10 cellular contexts compared by ENCODE assay signal in the genomic region with DNA sequence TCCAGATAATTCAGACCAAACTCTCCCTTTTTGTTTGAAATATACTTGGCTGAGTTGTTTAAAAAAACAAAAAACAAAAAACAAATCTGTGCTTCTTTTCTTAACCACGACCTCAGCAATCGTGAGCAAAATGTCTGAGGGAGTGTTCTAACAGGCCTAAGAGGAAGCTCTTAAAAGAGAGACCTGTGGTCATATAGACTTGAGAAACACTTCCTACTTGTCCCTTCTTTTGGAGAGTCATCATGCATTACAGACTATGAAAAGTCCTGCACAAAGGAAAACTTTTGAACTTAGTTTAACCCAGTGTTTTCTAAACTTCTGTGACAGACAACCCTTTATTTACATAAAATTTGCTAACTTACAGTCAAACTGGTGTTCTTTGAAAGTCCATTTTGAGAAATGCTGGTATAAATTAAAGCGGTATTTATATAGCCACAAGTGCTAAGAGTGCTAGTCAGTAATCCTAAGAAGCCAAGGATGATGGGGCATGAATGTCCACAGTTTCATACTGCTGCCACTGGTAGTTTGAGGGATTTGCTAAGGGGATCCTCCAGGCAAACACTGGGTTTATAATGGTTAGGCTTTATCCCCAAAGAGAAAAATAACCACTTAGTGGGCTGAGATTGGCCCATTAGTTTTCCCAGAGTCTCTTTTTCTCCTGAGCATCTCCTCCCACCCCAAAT.
DNase-seq lines count a peak whose midpoint lies in the region; ATAC-seq and TF ChIP-seq lines count a peak whose summit lies in the region.
"Had no signal": no experiment of that assay in that cellular context is flagged by ENCODE, and none has a peak within 500 bp of the region (broad histone marks: within the 10 kb centered on the region; RNA-seq: fewer than 3 reads in every experiment).

No MANE protein-coding gene starts in this region.

- CTCF ChIA-PET in mammary epithelial cell (lab: Charles Lee; ENCODE audit: low non-redundant PET): interaction anchor here (1.0 kb wide), 1 partner anchor 347 kb away, joined by 3 read pairs; no protein-coding TSS in a partner anchor

- TF ChIP-seq CTCF in mammary epithelial cell (conservative IDR thresholded peaks at IDR 0.05 in 1 of 2, IDR thresholded peaks at IDR 0.05 in 1 of 2; ENCODE audit: extremely low read depth in 1 of 2, insufficient read depth in 1 of 2, low read depth in 1 of 2, low read length in 2 of 2): no peak

- dilution Hi-C loops in mammary epithelial cell (cut with HindIII; ENCODE audit: low sequenced_read_pairs): no loop called here

- no peaks in the 10 kb centered on the region for H3K9me3 Mint-ChIP-seq in activated naive CD4-positive, alpha-beta T cell treated with anti-CD3 and anti-CD28 coated beads, Interleukin-2, amount 50 U/mL, for 72 hours
- H3K9me3 Mint-ChIP-seq: activated CD4-positive, alpha-beta memory T cell treated with anti-CD3 and anti-CD28 coated beads for 36 hours had no signal

- no TSS peak for BruUV-seq in mammary epithelial cell (replicated peaks; lab: Mats Ljungman, UMichigan)

- WGBS in mammary epithelial cell (ENCODE audit: low coverage, missing lambda C conversion rate): 71% methylated on average over 3 of the region's 3 CpGs

- no peak overlapping the region for H3K9ac ChIP-seq in mammary epithelial cell (ENCODE audit: insufficient read depth, low read length)

- no peaks in the 10 kb centered on the region for H3K4me1 ChIP-seq in mammary epithelial cell (ENCODE audit: insufficient read depth, low read length)
- H3K4me1 ChIP-seq: prostate gland had no signal

- DNase-seq in SKM-1 (lab: John Stamatoyannopoulos, UW; ENCODE audit: unreplicated experiment): peak; percentile 81
- peak; percentile 9 for DNase-seq in putamen (ENCODE audit: low spot score)
- no peak for DNase-seq in mammary epithelial cell
- DNase-seq in activated naive CD4-positive, alpha-beta T cell treated with anti-CD3 and anti-CD28 coated beads, Interleukin-2, amount 50 U/mL, for 72 hours (ENCODE audit: low spot score in 2 of 2): no peak
- DNase-seq in DMS153 treated with DMSO at 0.1 percent for 48 hours (lab: John Stamatoyannopoulos, UW; ENCODE audit: unreplicated experiment): no peak
- DNase-seq: activated CD4-positive, alpha-beta memory T cell treated with anti-CD3 and anti-CD28 coated beads for 36 hours had no signal

- no peak overlapping the region for H3K27ac Mint-ChIP-seq in activated naive CD4-positive, alpha-beta T cell treated with anti-CD3 and anti-CD28 coated beads, Interleukin-2, amount 50 U/mL, for 72 hours
- H3K27ac Mint-ChIP-seq: activated CD4-positive, alpha-beta memory T cell treated with anti-CD3 and anti-CD28 coated beads for 36 hours had no signal

- intact Hi-C loops in mammary epithelial cell (cut with micrococcal nuclease): loop anchor here (1.0 kb wide), 2 partner anchors 318 to 335 kb away; no protein-coding TSS in a partner anchor

- no peak overlapping the region for H3K4me2 ChIP-seq in mammary epithelial cell (ENCODE audit: insufficient read depth, low read depth, low read length)

- H3K79me2 ChIP-seq in mammary epithelial cell (ENCODE audit: insufficient read depth, low read length): no peaks in the 10 kb centered on the region

- ATAC-seq in GM19043 (IDR thresholded peaks at IDR 0.05; ENCODE audit: low read depth, unreplicated experiment) (peak; percentile 13), HG03439 (IDR thresholded peaks at IDR 0.05; ENCODE audit: unreplicated experiment) (peak; percentile 17)
- ATAC-seq in activated naive CD4-positive, alpha-beta T cell treated with anti-CD3 and anti-CD28 coated beads, Interleukin-2, amount 50 U/mL, for 72 hours: no peak

- no peaks in the 10 kb centered on the region for H3K9me3 ChIP-seq in mammary epithelial cell (replicated peaks; ENCODE audit: insufficient read depth, low read length)
- H3K9me3 ChIP-seq: prostate gland had no signal

- H3K36me3 Mint-ChIP-seq in activated naive CD4-positive, alpha-beta T cell treated with anti-CD3 and anti-CD28 coated beads, Interleukin-2, amount 50 U/mL, for 72 hours: no peaks in the 10 kb centered on the region
- H3K36me3 Mint-ChIP-seq: activated CD4-positive, alpha-beta memory T cell treated with anti-CD3 and anti-CD28 coated beads for 36 hours had no signal

- no peaks in the 10 kb centered on the region for H3K27me3 ChIP-seq in mammary epithelial cell (ENCODE audit: insufficient read depth, low read length)

- in situ Hi-C loops in mammary epithelial cell (cut with MboI; ENCODE audit: low sequenced_read_pairs in 2 of 2): loop anchor here (10.0 kb wide), 2 partner anchors 314 to 334 kb away; no protein-coding TSS in a partner anchor

- H2AFZ ChIP-seq in mammary epithelial cell (ENCODE audit: low read depth, low read length): no peak overlapping the region

- no peak overlapping the region for H3K4me3 ChIP-seq in mammary epithelial cell (replicated peaks in 1 of 3; ENCODE audit: insufficient read depth in 1 of 3, low read depth in 2 of 3, low read length in 3 of 3)
- H3K4me3 ChIP-seq: prostate gland had no signal

- no peaks in the 10 kb centered on the region for H4K20me1 ChIP-seq in mammary epithelial cell (ENCODE audit: insufficient read depth, low read length)

- H3K27ac ChIP-seq in mammary epithelial cell (ENCODE audit: insufficient read depth, low read depth, low read length): no peak overlapping the region
- H3K27ac ChIP-seq: prostate gland, RWPE1 had no signal

- no peaks in the 10 kb centered on the region for H3K36me3 ChIP-seq in mammary epithelial cell (ENCODE audit: insufficient read depth, low read length)
- H3K36me3 ChIP-seq: prostate gland had no signal

Comparison
In these comparisons a context has a peak if more than half of its experiments do, and no peak if none do; other contexts are left out.
1. ATAC-seq: peak in GM19043 (single experiment) and HG03439 (single experiment); none in activated naive CD4-positive, alpha-beta T cell treated with anti-CD3 and anti-CD28 coated beads, Interleukin-2, amount 50 U/mL, for 72 hours (0 of 2).
2. DNase-seq: peak in SKM-1 (single experiment) and putamen (single experiment); none in mammary epithelial cell (single experiment), activated naive CD4-positive, alpha-beta T cell treated with anti-CD3 and anti-CD28 coated beads, Interleukin-2, amount 50 U/mL, for 72 hours (0 of 2) and DMS153 treated with DMSO at 0.1 percent for 48 hours (single experiment).